Comparison of ENCODE assay signal across 31 cellular contexts in genomic region chr10:1002425-1003006, GRCh38. TPM values are rescaled to one million over a fixed set of nuclear protein-coding genes. Genes with fewer than 3 reads are reported as not detected.
"Had no signal": no experiment of that assay in that cellular context is flagged by ENCODE, and none has a peak within 500 bp of the region (broad histone marks: within the 10 kb centered on the region; RNA-seq: fewer than 3 reads in every experiment).

No MANE protein-coding gene starts in this region.

- H3K27ac Mint-ChIP-seq: activated naive CD8-positive, alpha-beta T cell; activated T-helper 2 cell treated with anti-CD3 and anti-CD28 coated beads, Interferon-gamma antibody, Interleukin-2, Interleukin-4, amounts not matched to agents 10 μg/mL and 5 μg/mL and 100 μg/mL, durations not matched to agents 14 hours and 24 hours and 36 hours had no signal

- ATAC-seq: activated CD8-positive, alpha-beta T cell treated with anti-CD3 and anti-CD28 coated beads for 36 hours; activated T-cell treated with anti-CD3 and anti-CD28 coated beads, Interleukin-2, amount 50 U/mL, for 72 hours; K562 had no signal

- H3K27ac ChIP-seq: ascending aorta, cardiac muscle cell, VCaP had no signal

- H3K27me3 Mint-ChIP-seq: activated CD4-positive, alpha-beta T cell treated with anti-CD3 and anti-CD28 coated beads, Interleukin-2, amount 10 ng/mL, durations not matched to agents 24 days and 14 days; activated CD8-positive, alpha-beta T cell treated with anti-CD3 and anti-CD28 coated beads for 36 hours; activated naive CD8-positive, alpha-beta T cell; central memory CD8-positive, alpha-beta T cell had no signal

- H3K4me3 ChIP-seq: ascending aorta, cardiac muscle cell, K562 had no signal

- DNase-seq: activated CD4-positive, alpha-beta T cell treated with anti-CD3 and anti-CD28 coated beads, Interleukin-2, amount 10 ng/mL, durations not matched to agents 24 days and 14 days; activated CD4-positive, alpha-beta T cell treated with anti-CD3 and anti-CD28 coated beads, Interleukin-2, amount 50 U/mL, for 4 hours; activated CD8-positive, alpha-beta T cell treated with anti-CD3 and anti-CD28 coated beads for 36 hours; activated gamma-delta T cell; activated naive CD4-positive, alpha-beta T cell treated with Interleukin-2 at 50 U/mL for 16 hours; activated T-cell treated with anti-CD3 and anti-CD28 coated beads, Interleukin-2, amount 50 U/mL, for 1 hour; activated T-cell treated with anti-CD3 and anti-CD28 coated beads, Interleukin-2, amount 50 U/mL, for 72 hours; amygdala; NCI-H1105; NCI-H1417 treated with DMSO at 0.1 percent for 48 hours; NCI-H1930; NCI-H2081 treated with DMSO at 0.1 percent for 48 hours; NCI-H510A; NCI-H526; NCI-H748 treated with DMSO at 0.1 percent for 48 hours; NK-92 treated with Interleukin-12 subunit alpha and Interleukin-12 subunit beta, amount 100 ng/mL, for 24 hours; Right ventricle myocardium superior; SW 1271; T-helper 1 cell; T-helper 2 cell; T-helper 9 cell had no signal

- FAIRE-seq: K562 had no signal

- H3K4me1 ChIP-seq: ascending aorta had no signal

- H3K27me3 ChIP-seq: ascending aorta, cardiac muscle cell had no signal

- H3K9me3 Mint-ChIP-seq: activated T-cell treated with anti-CD3 and anti-CD28 coated beads, Interleukin-2, amount 50 U/mL, for 72 hours; central memory CD8-positive, alpha-beta T cell had no signal

- H3K4me3 Mint-ChIP-seq: activated CD4-positive, alpha-beta T cell treated with anti-CD3 and anti-CD28 coated beads, Interleukin-2, amount 10 ng/mL, durations not matched to agents 24 days and 14 days; activated CD8-positive, alpha-beta T cell treated with anti-CD3 and anti-CD28 coated beads for 36 hours; activated naive CD8-positive, alpha-beta T cell; activated T-cell treated with anti-CD3 and anti-CD28 coated beads, Interleukin-2, amount 50 U/mL, for 72 hours; central memory CD8-positive, alpha-beta T cell had no signal

RNA-seq across cellular contexts. Expression of gene IDI2, which starts 23.1 kb away (rescaled TPM):
- total RNA-seq: activated CD4-positive, alpha-beta T cell treated with anti-CD3 and anti-CD28 coated beads, Interleukin-2, amount 10 ng/mL, durations not matched to agents 24 days and 14 days; activated CD8-positive, alpha-beta memory T cell treated with anti-CD3 and anti-CD28 coated beads for 36 hours; activated CD8-positive, alpha-beta T cell treated with anti-CD3 and anti-CD28 coated beads for 36 hours; activated T-cell treated with anti-CD3 and anti-CD28 coated beads, Interleukin-2, amount 50 U/mL, for 72 hours; activated T-helper 2 cell treated with anti-CD3 and anti-CD28 coated beads, Interferon-gamma antibody, Interleukin-2, Interleukin-4, amounts not matched to agents 10 μg/mL and 5 μg/mL and 100 μg/mL, durations not matched to agents 14 hours and 24 hours and 36 hours; ascending aorta; cardiac muscle cell; K562; M059J; OCI-LY7 had no signal
- polyA plus RNA-seq: cardiac muscle cell, K562 had no signal
